In the genomic region with DNA sequence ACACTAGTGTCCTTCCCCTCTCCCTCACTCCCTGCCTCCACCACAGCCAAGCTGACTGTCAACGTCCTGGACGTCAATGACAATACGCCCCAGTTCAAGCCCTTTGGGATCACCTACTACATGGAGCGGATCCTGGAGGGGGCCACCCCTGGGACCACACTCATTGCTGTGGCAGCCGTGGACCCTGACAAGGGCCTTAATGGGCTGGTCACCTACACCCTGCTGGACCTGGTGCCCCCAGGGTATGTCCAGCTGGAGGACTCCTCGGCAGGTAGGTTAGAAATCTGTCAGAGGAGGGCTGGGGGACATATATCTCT, we compare ENCODE assay signal across 1 cellular context.
A peak's percentile ranks its signal among the peaks of the same experiment; 100 is the strongest.
TF ChIP-seq lines count a peak whose summit lies in the region.

No MANE protein-coding gene starts in this region.

TF ChIP-seq in K562, 482 proteins besides CTCF, POLR2A, EP300 and RAD21:
- peak; percentile 55; the same call in 1 of the 2 replicates for TF ChIP-seq RBFOX2 (IDR thresholded peaks at IDR 0.05; ENCODE audit: low read depth, low read length)
- TF ChIP-seq TCF3 (CRISPR knock-in tag; IDR thresholded peaks at IDR 0.05): no peak
- TF ChIP-seq, protein P1, sequence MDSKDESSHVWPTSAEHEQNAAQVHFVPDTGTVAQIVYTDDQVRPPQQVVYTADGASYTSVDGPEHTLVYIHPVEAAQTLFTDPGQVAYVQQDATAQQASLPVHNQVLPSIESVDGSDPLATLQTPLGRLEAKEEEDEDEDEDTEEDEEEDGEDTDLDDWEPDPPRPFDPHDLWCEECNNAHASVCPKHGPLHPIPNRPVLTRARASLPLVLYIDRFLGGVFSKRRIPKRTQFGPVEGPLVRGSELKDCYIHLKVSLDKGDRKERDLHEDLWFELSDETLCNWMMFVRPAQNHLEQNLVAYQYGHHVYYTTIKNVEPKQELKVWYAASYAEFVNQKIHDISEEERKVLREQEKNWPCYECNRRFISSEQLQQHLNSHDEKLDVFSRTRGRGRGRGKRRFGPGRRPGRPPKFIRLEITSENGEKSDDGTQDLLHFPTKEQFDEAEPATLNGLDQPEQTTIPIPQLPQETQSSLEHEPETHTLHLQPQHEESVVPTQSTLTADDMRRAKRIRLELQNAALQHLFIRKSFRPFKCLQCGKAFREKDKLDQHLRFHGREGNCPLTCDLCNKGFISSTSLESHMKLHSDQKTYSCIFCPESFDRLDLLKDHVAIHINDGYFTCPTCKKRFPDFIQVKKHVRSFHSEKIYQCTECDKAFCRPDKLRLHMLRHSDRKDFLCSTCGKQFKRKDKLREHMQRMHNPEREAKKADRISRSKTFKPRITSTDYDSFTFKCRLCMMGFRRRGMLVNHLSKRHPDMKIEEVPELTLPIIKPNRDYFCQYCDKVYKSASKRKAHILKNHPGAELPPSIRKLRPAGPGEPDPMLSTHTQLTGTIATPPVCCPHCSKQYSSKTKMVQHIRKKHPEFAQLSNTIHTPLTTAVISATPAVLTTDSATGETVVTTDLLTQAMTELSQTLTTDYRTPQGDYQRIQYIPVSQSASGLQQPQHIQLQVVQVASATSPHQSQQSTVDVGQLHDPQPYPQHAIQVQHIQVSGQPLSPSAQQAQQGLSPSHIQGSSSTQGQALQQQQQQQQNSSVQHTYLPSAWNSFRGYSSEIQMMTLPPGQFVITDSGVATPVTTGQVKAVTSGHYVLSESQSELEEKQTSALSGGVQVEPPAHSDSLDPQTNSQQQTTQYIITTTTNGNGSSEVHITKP (IDR thresholded peaks at IDR 0.05; ENCODE audit: partially characterized antibody): peak; percentile 31
- TF ChIP-seq ZFP36 (IDR thresholded peaks at IDR 0.05; ENCODE audit: low read depth, low read length, partially characterized antibody): no peak
- peak; percentile 67; the same call in 1 of the 2 replicates for TF ChIP-seq NFRKB (IDR thresholded peaks at IDR 0.05; ENCODE audit: low read depth)
- TF ChIP-seq, protein P2, sequence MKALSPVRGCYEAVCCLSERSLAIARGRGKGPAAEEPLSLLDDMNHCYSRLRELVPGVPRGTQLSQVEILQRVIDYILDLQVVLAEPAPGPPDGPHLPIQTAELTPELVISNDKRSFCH (CRISPR knock-in tag; IDR thresholded peaks at IDR 0.05): no peak
- TF ChIP-seq, protein P2 (tag; IDR thresholded peaks at IDR 0.05): 0 out of 2 replicates have a peak, but pooled peaks have one; percentile 9
- TF ChIP-seq, protein P3, sequence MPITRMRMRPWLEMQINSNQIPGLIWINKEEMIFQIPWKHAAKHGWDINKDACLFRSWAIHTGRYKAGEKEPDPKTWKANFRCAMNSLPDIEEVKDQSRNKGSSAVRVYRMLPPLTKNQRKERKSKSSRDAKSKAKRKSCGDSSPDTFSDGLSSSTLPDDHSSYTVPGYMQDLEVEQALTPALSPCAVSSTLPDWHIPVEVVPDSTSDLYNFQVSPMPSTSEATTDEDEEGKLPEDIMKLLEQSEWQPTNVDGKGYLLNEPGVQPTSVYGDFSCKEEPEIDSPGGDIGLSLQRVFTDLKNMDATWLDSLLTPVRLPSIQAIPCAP (CRISPR knock-in tag; IDR thresholded peaks at IDR 0.05; ENCODE audit: borderline replicate concordance): no peak
- TF ChIP-seq NR4A1 (CRISPR knock-in tag; IDR thresholded peaks at IDR 0.05): no peak
- TF ChIP-seq NR4A1 (tag; IDR thresholded peaks at IDR 0.05): no peak
